ENCODE assay signal across 8 cellular contexts in the genomic region with DNA sequence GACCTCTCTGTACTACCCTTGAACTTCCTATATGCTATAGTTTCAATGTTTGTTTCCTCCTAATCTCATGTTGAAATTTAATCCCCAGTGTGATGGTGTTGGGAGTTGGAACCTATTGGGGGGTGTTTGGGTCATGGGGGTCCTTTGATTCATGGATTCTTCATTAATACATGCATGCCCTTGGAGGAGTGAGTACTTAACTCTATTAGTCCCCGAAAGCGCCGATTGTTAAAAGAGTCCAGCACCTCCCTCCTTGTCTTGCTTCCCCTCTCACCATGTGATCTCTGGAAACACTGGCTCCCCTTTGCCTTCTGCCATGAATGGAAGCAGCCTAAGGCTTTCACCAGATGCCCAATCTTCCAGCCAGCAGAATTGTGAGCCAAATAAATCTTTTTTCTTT. TPM values are rescaled to one million over a fixed set of nuclear protein-coding genes. Genes with fewer than 3 reads are reported as not detected.
"Had no signal": no experiment of that assay in that cellular context is flagged by ENCODE, and none has a peak within 500 bp of the region (broad histone marks: within the 10 kb centered on the region; RNA-seq: fewer than 3 reads in every experiment).

No MANE protein-coding gene starts in this region.

- H2AFZ ChIP-seq: GM23338 had no signal

- H3K36me3 Mint-ChIP-seq: IgD-negative memory B cell had no signal

- H3K4me2 ChIP-seq: GM23338 had no signal

- H3K27ac Mint-ChIP-seq: GM23338, H9, HFFc6, IgD-negative memory B cell had no signal

- H3K4me3 ChIP-seq: GM23338 had no signal

- H3K4me3 Mint-ChIP-seq: GM23338, H9, HFFc6, IgD-negative memory B cell had no signal

- H3K27ac ChIP-seq: HL-60 had no signal

RNA-seq across cellular contexts. Expression of gene NCR2, which starts 31.7 kb away (rescaled TPM):
- total RNA-seq: GM23338, H1, H9, HepG2, HFFc6, HT1080 had no signal
